3 cellular contexts compared by ENCODE assay signal in genomic region chr22:25979968-25980367, GRCh38.
"Had no signal": no experiment of that assay in that cellular context is flagged by ENCODE, and none has a peak within 500 bp of the region (broad histone marks: within the 10 kb centered on the region; RNA-seq: fewer than 3 reads in every experiment).

No MANE protein-coding gene starts in this region.

- H3K4me3 ChIP-seq: GM12878 had no signal

- DNase-seq: GDM1, GF-D8 had no signal

- ATAC-seq: GM12878 had no signal
